In genomic region chr10:28942012-28942411, GRCh38 we compare ENCODE assay signal across 24 cellular contexts.
"Had no signal": no experiment of that assay in that cellular context is flagged by ENCODE, and none has a peak within 500 bp of the region (broad histone marks: within the 10 kb centered on the region; RNA-seq: fewer than 3 reads in every experiment).

No MANE protein-coding gene starts in this region.

- FAIRE-seq: colon, TTC549 had no signal

- H3K4me1 Mint-ChIP-seq: activated CD4-positive, alpha-beta memory T cell treated with anti-CD3 and anti-CD28 coated beads, Interleukin-2, amount 10 ng/mL, durations not matched to agents 7 days and 5 days; activated T-helper 17 cell treated with anti-CD3 and anti-CD28 coated beads, Interleukin-2, amount 50 U/mL, for 72 hours; T-cell had no signal

- H3K27ac ChIP-seq: KMS-11, PC-9 had no signal

- H3K27ac Mint-ChIP-seq: activated CD4-positive, alpha-beta memory T cell treated with anti-CD3 and anti-CD28 coated beads, Interleukin-2, amount 10 ng/mL, durations not matched to agents 7 days and 5 days; activated naive CD4-positive, alpha-beta T cell treated with anti-CD3 and anti-CD28 coated beads for 36 hours; activated naive CD8-positive, alpha-beta T cell; activated T-helper 17 cell treated with anti-CD3 and anti-CD28 coated beads, Interleukin-2, amount 50 U/mL, for 72 hours; T-cell had no signal

- H3K36me3 Mint-ChIP-seq: activated naive CD8-positive, alpha-beta T cell; T-cell had no signal

- H3K4me3 Mint-ChIP-seq: activated CD4-positive, alpha-beta memory T cell treated with anti-CD3 and anti-CD28 coated beads, Interleukin-2, amount 10 ng/mL, durations not matched to agents 7 days and 5 days; activated naive CD4-positive, alpha-beta T cell treated with anti-CD3 and anti-CD28 coated beads for 36 hours; activated naive CD8-positive, alpha-beta T cell; activated T-helper 17 cell treated with anti-CD3 and anti-CD28 coated beads, Interleukin-2, amount 50 U/mL, for 72 hours; T-cell had no signal

- ATAC-seq: activated T-helper 17 cell treated with anti-CD3 and anti-CD28 coated beads, Interleukin-2, amount 50 U/mL, for 72 hours; T-cell had no signal

- H2AFZ ChIP-seq: PC-9 had no signal

- DNase-seq: activated CD4-positive, alpha-beta memory T cell treated with anti-CD3 and anti-CD28 coated beads, Interleukin-2, amount 10 ng/mL, durations not matched to agents 7 days and 5 days; activated CD4-positive, alpha-beta T cell treated with anti-CD3 and anti-CD28 coated beads, Interleukin-2, amount 50 U/mL, for 1 hour; activated CD4-positive, CD25-positive, alpha-beta regulatory T cell; activated gamma-delta T cell; activated naive CD4-positive, alpha-beta T cell treated with anti-CD3 and anti-CD28 coated beads for 36 hours; activated T-cell treated with anti-CD3 and anti-CD28 coated beads for 4 hours; activated T-cell treated with anti-CD3 and anti-CD28 coated beads, Interleukin-2, amount 50 U/mL, for 48 hours; amygdala; cerebellar nuclear complex; NCI-H1092; NCI-H1694 treated with DMSO at 0.1 percent for 48 hours; NCI-H2029 treated with DMSO at 0.1 percent for 48 hours; NCI-H446 treated with DMSO at 0.1 percent for 48 hours; NCI-H524 treated with DMSO at 0.1 percent for 48 hours; PC-9; SHP77 treated with DMSO at 0.1 percent for 48 hours; T-cell; T-helper 2 cell; T1000 had no signal

- H3K9ac ChIP-seq: KMS-11 had no signal

- H3K4me2 ChIP-seq: KMS-11, PC-9 had no signal

- H3K9me3 Mint-ChIP-seq: activated CD4-positive, alpha-beta memory T cell treated with anti-CD3 and anti-CD28 coated beads, Interleukin-2, amount 10 ng/mL, durations not matched to agents 7 days and 5 days; activated naive CD4-positive, alpha-beta T cell treated with anti-CD3 and anti-CD28 coated beads for 36 hours had no signal

- H3K27me3 Mint-ChIP-seq: activated CD4-positive, alpha-beta memory T cell treated with anti-CD3 and anti-CD28 coated beads, Interleukin-2, amount 10 ng/mL, durations not matched to agents 7 days and 5 days had no signal

- H3K4me3 ChIP-seq: PC-9 had no signal
